Comparison of ENCODE assay signal across 9 cellular contexts in genomic region chr9:127452481-127453092, GRCh38. TPM values are rescaled to one million over a fixed set of nuclear protein-coding genes. Genes with fewer than 3 reads are reported as not detected.
A peak's percentile ranks its signal among the peaks of the same experiment; 100 is the strongest.
DNase-seq lines count a peak whose midpoint lies in the region; ATAC-seq, FAIRE-seq and TF ChIP-seq lines count a peak whose summit lies in the region.
"Had no signal": no experiment of that assay in that cellular context is flagged by ENCODE, and none has a peak within 500 bp of the region (broad histone marks: within the 10 kb centered on the region; RNA-seq: fewer than 3 reads in every experiment).

No MANE protein-coding gene starts in this region.

- intact Hi-C loops in activated B cell treated with CpG ODN at 0.5 μM for 24 hours (cut with micrococcal nuclease) (loop anchor here (5.0 kb wide), 1 partner anchor 1430 kb away; the partner anchor contains the start of genes KYAT1 and LRRC8A), heart left ventricle (cut with DNase I) (loop anchor here in 1 of 10 donors (10.0 kb wide), 1 partner anchor 228 kb away; no protein-coding TSS in a partner anchor)

- POLR2A ChIA-PET in activated B cell treated with CpG ODN at 0.5 μM for 24 hours (lab: Charles Lee): interaction anchor here (1.2 to 2.2 kb wide), 3 partner anchors 10 to 333 kb away, joined by 4 to 11 read pairs (median 9); partner anchors contain the start of gene CDK9

- H3K36me3 Mint-ChIP-seq in activated naive CD4-positive, alpha-beta T cell treated with anti-CD3 and anti-CD28 coated beads, Interleukin-2, amount 50 U/mL, for 24 hours: peaks cover 35% of the 10 kb centered on the region
- H3K36me3 Mint-ChIP-seq in activated B cell treated with CpG ODN at 0.5 μM for 24 hours (ENCODE audit: low read depth): peaks cover 60% of the 10 kb centered on the region

- 55 to 63% (median 61%) methylated on average over 7 of the region's 7 CpGs for WGBS in heart left ventricle, 4 donors

- no peak for FAIRE-seq in H54 (lab: Jason Lieb, UNC)
- FAIRE-seq: islet of Langerhans had no signal

- no peaks in the 10 kb centered on the region for H3K9me3 ChIP-seq in heart left ventricle

- no peaks in the 10 kb centered on the region for H3K9me3 Mint-ChIP-seq in activated naive CD4-positive, alpha-beta T cell treated with anti-CD3 and anti-CD28 coated beads, Interleukin-2, amount 50 U/mL, for 24 hours
- no peaks in the 10 kb centered on the region for H3K9me3 Mint-ChIP-seq in activated B cell treated with CpG ODN at 0.5 μM for 24 hours

- no peak for TF ChIP-seq POLR2A in heart left ventricle (IDR thresholded peaks at IDR 0.05)
- TF ChIP-seq POLR2A in H54 (IDR thresholded peaks at IDR 0.05; ENCODE audit: low read depth, low read length): no peak

- H3K27ac Mint-ChIP-seq in activated naive CD4-positive, alpha-beta T cell treated with anti-CD3 and anti-CD28 coated beads, Interleukin-2, amount 50 U/mL, for 24 hours: peak overlapping the region; percentile 70
- H3K27ac Mint-ChIP-seq in activated B cell treated with CpG ODN at 0.5 μM for 24 hours: peak overlapping the region; percentile 96

- no peaks in the 10 kb centered on the region for H3K27me3 ChIP-seq in heart left ventricle

- CTCF ChIA-PET in activated B cell treated with CpG ODN at 0.5 μM for 24 hours (lab: Charles Lee): no interaction called here

- DNase-seq in activated naive CD4-positive, alpha-beta T cell treated with anti-CD3 and anti-CD28 coated beads, Interleukin-2, amount 50 U/mL, for 16 hours: no peak
- DNase-seq in activated B cell treated with CpG ODN at 0.5 μM for 24 hours: no peak
- DNase-seq in heart left ventricle: peak; percentile 79 to 93 (median 81)
- no peak for DNase-seq in skeletal muscle cell (ENCODE audit: low read depth)
- no peak for DNase-seq in H54 (ENCODE audit: insufficient read length, low spot score)

- H3K4me3 Mint-ChIP-seq in activated naive CD4-positive, alpha-beta T cell treated with anti-CD3 and anti-CD28 coated beads, Interleukin-2, amount 50 U/mL, for 24 hours: peak overlapping the region; percentile 95
- H3K4me3 Mint-ChIP-seq in activated B cell treated with CpG ODN at 0.5 μM for 24 hours: peak overlapping the region; percentile 96

- H3K4me1 Mint-ChIP-seq in activated naive CD4-positive, alpha-beta T cell treated with anti-CD3 and anti-CD28 coated beads, Interleukin-2, amount 50 U/mL, for 24 hours: peaks cover 29% of the 10 kb centered on the region
- H3K4me1 Mint-ChIP-seq in activated B cell treated with CpG ODN at 0.5 μM for 24 hours: peaks cover 63% of the 10 kb centered on the region

- peak overlapping the region in 11 of 12 donors; percentile 90 to 98 (median 95) for H3K27ac ChIP-seq in heart left ventricle

- H3K27me3 Mint-ChIP-seq in activated naive CD4-positive, alpha-beta T cell treated with anti-CD3 and anti-CD28 coated beads, Interleukin-2, amount 50 U/mL, for 24 hours: no peaks in the 10 kb centered on the region
- H3K27me3 Mint-ChIP-seq in activated B cell treated with CpG ODN at 0.5 μM for 24 hours: no peaks in the 10 kb centered on the region

- H3K36me3 ChIP-seq in heart left ventricle: peaks cover 0 to 53% (median 41%) of the 10 kb centered on the region in 9 donors

- ATAC-seq in activated B cell treated with CpG ODN at 0.5 μM for 24 hours (ENCODE audit: low read depth): no peak
- peak; percentile 62 to 71 (median 66) for ATAC-seq in heart left ventricle
- ATAC-seq in GM21825 (IDR thresholded peaks at IDR 0.05; ENCODE audit: unreplicated experiment): no peak
- ATAC-seq in GM21526 (IDR thresholded peaks at IDR 0.05; ENCODE audit: low FRiP score, unreplicated experiment): no peak

- H3K4me3 ChIP-seq in heart left ventricle (peak overlapping the region in 11 of 12 donors; percentile 70 to 93 (median 90)), skeletal muscle cell (ENCODE audit: low read depth, low read length) (peak overlapping the region; percentile 92)

- H3K4me1 ChIP-seq in heart left ventricle: peaks cover 7 to 58% (median 36%) of the 10 kb centered on the region in 12 donors

- no peak for TF ChIP-seq CTCF in activated B cell treated with CpG ODN at 0.5 μM for 24 hours (IDR thresholded peaks at IDR 0.05)
- no peak for TF ChIP-seq CTCF in heart left ventricle (IDR thresholded peaks at IDR 0.05)

RNA-seq across cellular contexts. Expression of gene LRSAM1, which starts 1.3 kb away (rescaled TPM):
- 19.4 and 23.9 TPM in 2 replicates for total RNA-seq in activated B cell treated with CpG ODN at 0.5 μM for 24 hours
- 10 to 100 TPM; 21.9 to 42.2 (median 31.6) TPM for total RNA-seq in heart left ventricle
- 10 to 100 TPM; 22.2 to 38.0 TPM for polyA plus RNA-seq in heart left ventricle

RNA-seq across cellular contexts. Expression of gene RPL12, which starts 1.4 kb away (rescaled TPM):
- 2,278 and 2,307 TPM in 2 replicates for total RNA-seq in activated B cell treated with CpG ODN at 0.5 μM for 24 hours
- 100 to 1,000 TPM; 408 to 937 (median 547) TPM for total RNA-seq in heart left ventricle
- 1,000 to 10,000 TPM; 1,225 to 1,523 TPM for polyA plus RNA-seq in heart left ventricle

RNA-seq across cellular contexts. Expression of gene ZNF79, which starts 28.4 kb away (rescaled TPM):
- total RNA-seq in activated B cell treated with CpG ODN at 0.5 μM for 24 hours (13.5 and 14.0 TPM in 2 replicates), heart left ventricle (1 to 10 TPM; 4.6 to 7.4 (median 5.8) TPM)
- polyA plus RNA-seq in heart left ventricle: 1 to 10 TPM; 3.1 to 3.6 TPM

RNA-seq across cellular contexts. Expression of gene SLC2A8, which starts 55.6 kb away (rescaled TPM):
- 13.4 and 17.1 TPM in 2 replicates for total RNA-seq in activated B cell treated with CpG ODN at 0.5 μM for 24 hours
- total RNA-seq in heart left ventricle: 10 to 100 TPM; 12.1 to 25.0 (median 14.9) TPM
- polyA plus RNA-seq in heart left ventricle: 10 to 100 TPM; 15.6 to 22.1 TPM

Comparison
In these comparisons a context has a peak if more than half of its experiments do, and no peak if none do; other contexts are left out.
1. DNase-seq: peak in heart left ventricle (5 of 5); none in activated naive CD4-positive, alpha-beta T cell treated with anti-CD3 and anti-CD28 coated beads, Interleukin-2, amount 50 U/mL, for 16 hours (single experiment), activated B cell treated with CpG ODN at 0.5 μM for 24 hours (single experiment), skeletal muscle cell (single experiment) and H54 (single experiment).
2. ATAC-seq: peak in heart left ventricle (4 of 4); none in activated B cell treated with CpG ODN at 0.5 μM for 24 hours (single experiment), GM21825 (single experiment) and GM21526 (single experiment).